Comparison of ENCODE assay signal across 8 cellular contexts in genomic region chr2:70247364-70248144, GRCh38. TPM values are rescaled to one million over a fixed set of nuclear protein-coding genes. Genes with fewer than 3 reads are reported as not detected.
DNase-seq lines count a peak whose midpoint lies in the region; ATAC-seq and TF ChIP-seq lines count a peak whose summit lies in the region.

No MANE protein-coding gene starts in this region.

- no peaks in the 10 kb centered on the region for H3K27me3 Mint-ChIP-seq in central memory CD8-positive, alpha-beta T cell

- no peaks in the 10 kb centered on the region for H3K9me3 ChIP-seq in aorta (ENCODE audit: control insufficient read depth, low read length)

- peaks cover 25% of the 10 kb centered on the region for H3K36me3 Mint-ChIP-seq in central memory CD8-positive, alpha-beta T cell (ENCODE audit: insufficient read depth)

- H3K4me3 Mint-ChIP-seq in central memory CD8-positive, alpha-beta T cell: peak overlapping the region; percentile 86

- 0% methylated on average over 18 of the region's 18 CpGs for WGBS in aorta, 2 donors

- no peaks in the 10 kb centered on the region for H3K9me3 Mint-ChIP-seq in central memory CD8-positive, alpha-beta T cell

- peak overlapping the region; percentile 86 for H3K4me3 ChIP-seq in aorta (ENCODE audit: low read length in 2 of 2)

- intact Hi-C loops in aorta (cut with DNase I): loop anchor here (2.0 to 5.0 kb wide), 2 partner anchors 45 to 57 kb away; partner anchors contain the start of genes C2orf42 (in 1 of the 2) and SNRPG (in 1 of the 2)

- DNase-seq in NCI-H2029 treated with DMSO at 0.1 percent for 48 hours (lab: John Stamatoyannopoulos, UW) (peak; percentile 64), NCI-H2029 (lab: John Stamatoyannopoulos, UW) (no peak), NCI-H446 treated with DMSO at 0.1 percent for 48 hours (lab: John Stamatoyannopoulos, UW) (peak; percentile 24), midbrain (lab: John Stamatoyannopoulos, UW) (peak; percentile 38), aorta (no peak)
- no peak for DNase-seq in central memory CD8-positive, alpha-beta T cell (ENCODE audit: low spot score in 2 of 2)

- H3K36me3 ChIP-seq in aorta (ENCODE audit: control insufficient read depth in 1 of 2, insufficient read depth in 2 of 2, low read length in 1 of 2): no peaks in the 10 kb centered on the region

- TF ChIP-seq POLR2A in GM18505 (IDR thresholded peaks at IDR 0.05; ENCODE audit: borderline replicate concordance, extremely low read depth, insufficient read depth, insufficient read length): no peak

- H3K4me1 Mint-ChIP-seq in central memory CD8-positive, alpha-beta T cell: peaks cover 41% of the 10 kb centered on the region

- no peak for ATAC-seq in central memory CD8-positive, alpha-beta T cell (replicated peaks; ENCODE audit: extremely low read depth, poor library complexity, severe bottlenecking)
- ATAC-seq in aorta (ENCODE audit: low FRiP score) (no peak), GM18505 (IDR thresholded peaks at IDR 0.05; ENCODE audit: unreplicated experiment) (no peak), HG03378 (IDR thresholded peaks at IDR 0.05; ENCODE audit: unreplicated experiment) (no peak)

- peak overlapping the region; percentile 91 to 93 for H3K27ac ChIP-seq in aorta (ENCODE audit: low read depth in 1 of 2, low read length in 2 of 2)

- H3K27me3 ChIP-seq in aorta (ENCODE audit: control insufficient read depth in 1 of 2, insufficient read depth in 2 of 2, low read length in 1 of 2): no peaks in the 10 kb centered on the region

- peaks cover 0 to 5% of the 10 kb centered on the region in 2 donors for H3K4me1 ChIP-seq in aorta (ENCODE audit: control insufficient read depth in 1 of 2, insufficient read depth in 2 of 2, low read length in 2 of 2)

- peak overlapping the region; percentile 94 for H3K27ac Mint-ChIP-seq in central memory CD8-positive, alpha-beta T cell (ENCODE audit: low read depth)

RNA-seq across cellular contexts. Expression of gene TIA1, which starts 0.9 kb away (rescaled TPM):
- 100 to 1,000 TPM in 1 of 2 donors, 10 to 100 TPM in 1; 87.6 to 150 TPM for total RNA-seq in aorta
- polyA plus RNA-seq in aorta: 10 to 100 TPM; 27.8 to 79.3 TPM

RNA-seq across cellular contexts. Expression of gene PCYOX1, which starts 10.4 kb away (rescaled TPM):
- 10 to 100 TPM; 49.5 to 85.1 TPM for total RNA-seq in aorta
- polyA plus RNA-seq in aorta: 10 to 100 TPM; 19.0 to 40.1 TPM

RNA-seq across cellular contexts. Expression of gene SNRPG, which starts 46.0 kb away (rescaled TPM):
- 100 to 1,000 TPM in 1 of 2 donors, 10 to 100 TPM in 1; 68.1 to 112 TPM for total RNA-seq in aorta
- polyA plus RNA-seq in aorta: 100 to 1,000 TPM; 112 to 226 TPM

RNA-seq across cellular contexts. Expression of gene FAM136A, which starts 54.3 kb away (rescaled TPM):
- 10 to 100 TPM; 15.7 to 19.8 TPM for total RNA-seq in aorta
- polyA plus RNA-seq in aorta: 10 to 100 TPM; 28.0 to 31.2 TPM

RNA-seq across cellular contexts. Expression of gene C2orf42, which starts 56.7 kb away (rescaled TPM):
- total RNA-seq in aorta: 10 to 100 TPM; 12.4 to 17.9 TPM
- 1 to 10 TPM; 8.0 to 8.1 TPM for polyA plus RNA-seq in aorta

Comparison
In these comparisons a context has a peak if more than half of its experiments do, and no peak if none do; other contexts are left out.
1. DNase-seq: peak in NCI-H2029 treated with DMSO at 0.1 percent for 48 hours (single experiment), NCI-H446 treated with DMSO at 0.1 percent for 48 hours (single experiment) and midbrain (single experiment); none in NCI-H2029 (single experiment), central memory CD8-positive, alpha-beta T cell (0 of 2) and aorta (0 of 2).